ENCODE assay signal across 11 cellular contexts in genomic region chr10:34906021-34906965, GRCh38.
DNase-seq lines count a peak whose midpoint lies in the region; TF ChIP-seq lines count a peak whose summit lies in the region.
"Had no signal": no experiment of that assay in that cellular context is flagged by ENCODE, and none has a peak within 500 bp of the region (broad histone marks: within the 10 kb centered on the region; RNA-seq: fewer than 3 reads in every experiment).

No MANE protein-coding gene starts in this region.

- no TSS peak for BruUV-seq in OCI-LY7 (replicated peaks; lab: Mats Ljungman, UMichigan)

- DNase-seq in DMS153 (lab: John Stamatoyannopoulos, UW) (peak; percentile 57), DMS153 treated with DMSO at 0.1 percent for 48 hours (lab: John Stamatoyannopoulos, UW; ENCODE audit: unreplicated experiment) (no peak), SK-N-MC (ENCODE audit: low read depth, low spot score) (no peak), islet precursor cell (peak; percentile 87), smooth muscle cell of the brain vasculature (ENCODE audit: low read depth, low spot score) (peak; percentile 78), OCI-LY7 (ENCODE audit: low spot score) (no peak), NCI-H2081 (lab: John Stamatoyannopoulos, UW) (no peak)
- DNase-seq in stimulated activated naive CD4-positive, alpha-beta T cell treated with Interleukin-2 at 50 U/mL for 16 hours (lab: John Stamatoyannopoulos, UW), result no peak
- DNase-seq: 8988T; activated CD8-positive, alpha-beta memory T cell treated with anti-CD3 and anti-CD28 coated beads, Interleukin-2, amount 50 U/mL, for 4 hours; dorsolateral prefrontal cortex had no signal

- H3K4me3 ChIP-seq in SK-N-MC, result no peak overlapping the region
- H3K4me3 ChIP-seq in OCI-LY7 (ENCODE audit: low read depth, low read length, poor library complexity, severe bottlenecking), result no peak overlapping the region
- H3K4me3 ChIP-seq: dorsolateral prefrontal cortex had no signal

- H3K79me2 ChIP-seq in OCI-LY7 (ENCODE audit: insufficient read depth, low read depth, low read length), result no peaks in the 10 kb centered on the region

- H3K4me1 ChIP-seq in OCI-LY7 (ENCODE audit: insufficient read depth, low read length, poor library complexity, severe bottlenecking), result no peaks in the 10 kb centered on the region

- POLR2A ChIA-PET in OCI-LY7 (lab: Charles Lee), result no interaction called here

- H2AFZ ChIP-seq in OCI-LY7 (ENCODE audit: low read length), result no peak overlapping the region

- no peaks in the 10 kb centered on the region for H3K9me2 ChIP-seq in OCI-LY7 (ENCODE audit: insufficient read depth, low read length)

- no peaks in the 10 kb centered on the region for H3K9me3 ChIP-seq in SK-N-MC (ENCODE audit: low read depth, low read length)
- no peaks in the 10 kb centered on the region for H3K9me3 ChIP-seq in OCI-LY7 (ENCODE audit: low read length)

- H3K27ac ChIP-seq in SK-N-MC (peak overlapping the region; percentile 93), OCI-LY7 (ENCODE audit: low read depth, low read length, poor library complexity, severe bottlenecking) (no peak overlapping the region)
- H3K27ac ChIP-seq: dorsolateral prefrontal cortex had no signal

- intact Hi-C loops in OCI-LY7 (cut with micrococcal nuclease; ENCODE audit: unreplicated experiment), result no loop called here

- no peaks in the 10 kb centered on the region for H4K20me1 ChIP-seq in OCI-LY7 (ENCODE audit: insufficient read depth, low read length)

- CTCF ChIA-PET in OCI-LY7 (lab: Charles Lee; ENCODE audit: unreplicated experiment), result no interaction called here

- H3K9ac ChIP-seq in SK-N-MC (ENCODE audit: insufficient read length), result no peak overlapping the region

- TF ChIP-seq CTCF in OCI-LY7 (conservative IDR thresholded peaks at IDR 0.05; ENCODE audit: low read length), result no peak

- no peaks in the 10 kb centered on the region for H3K36me3 ChIP-seq in SK-N-MC (ENCODE audit: insufficient read depth, low read length)
- no peaks in the 10 kb centered on the region for H3K36me3 ChIP-seq in OCI-LY7 (ENCODE audit: insufficient read depth, low read length)

- no peak overlapping the region for H3K4me2 ChIP-seq in OCI-LY7 (ENCODE audit: low read length)

Comparison
In these comparisons a context has a peak if more than half of its experiments do, and no peak if none do; other contexts are left out.
1. DNase-seq: peak in DMS153 (single experiment), islet precursor cell (single experiment) and smooth muscle cell of the brain vasculature (single experiment); none in DMS153 treated with DMSO at 0.1 percent for 48 hours (single experiment), SK-N-MC (single experiment), OCI-LY7 (single experiment), stimulated activated naive CD4-positive, alpha-beta T cell treated with Interleukin-2 at 50 U/mL for 16 hours (single experiment) and NCI-H2081 (0 of 2).